9 cellular contexts compared by ENCODE assay signal in the genomic region with DNA sequence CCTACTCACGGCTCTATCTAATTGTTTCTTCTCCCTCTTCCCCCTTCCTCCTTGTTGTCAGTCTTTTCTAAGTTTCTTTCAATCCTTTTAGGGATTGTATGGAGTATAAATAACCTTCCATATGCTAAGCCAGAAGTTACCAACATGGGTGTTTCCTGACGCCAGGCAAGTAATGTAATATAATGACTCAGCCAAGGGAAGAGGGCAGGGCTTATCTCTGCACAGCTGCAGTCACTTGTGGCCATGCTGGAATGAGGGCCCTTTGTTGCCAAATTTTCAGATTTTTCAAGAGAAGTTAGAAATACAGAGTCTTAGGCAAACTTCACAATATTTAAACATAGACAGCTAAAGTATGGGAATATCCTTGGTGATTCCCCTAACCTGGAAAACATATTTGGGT.
DNase-seq lines count a peak whose midpoint lies in the region; ATAC-seq and TF ChIP-seq lines count a peak whose summit lies in the region.
"Had no signal": no experiment of that assay in that cellular context is flagged by ENCODE, and none has a peak within 500 bp of the region (broad histone marks: within the 10 kb centered on the region; RNA-seq: fewer than 3 reads in every experiment).

No MANE protein-coding gene starts in this region.

- 11% methylated on average over 1 of the region's 2 CpGs for WGBS in mesenchymal stem cell

- no peak for TF ChIP-seq CTCF in KMS-11 (conservative IDR thresholded peaks at IDR 0.05; ENCODE audit: low read depth, low read length)
- no peak for TF ChIP-seq CTCF in omental fat pad (IDR thresholded peaks at IDR 0.05)

- H3K9me3 ChIP-seq in mesenchymal stem cell (ENCODE audit: control insufficient read depth, low read length): no peaks in the 10 kb centered on the region
- H3K9me3 ChIP-seq: prostate gland had no signal

- no peak overlapping the region for H3K18ac ChIP-seq in mesenchymal stem cell (ENCODE audit: low read depth in 1 of 2, low read length in 2 of 2)

- H3K4me2 ChIP-seq in KMS-11 (peak overlapping the region; percentile 36), mesenchymal stem cell (ENCODE audit: low read length, poor library complexity, severe bottlenecking) (no peak overlapping the region)

- peaks cover 0 to 8% of the 10 kb centered on the region in 2 donors for H3K9me3 Mint-ChIP-seq in activated naive CD4-positive, alpha-beta T cell treated with anti-CD3 and anti-CD28 coated beads, Interleukin-2, amount 50 U/mL, for 72 hours

- H3K4me1 ChIP-seq in KMS-11 (ENCODE audit: low read depth, poor library complexity, severe bottlenecking) (peaks cover 44% of the 10 kb centered on the region), mesenchymal stem cell (ENCODE audit: control insufficient read depth, insufficient read depth, low read depth, low read length) (peaks cover 4% of the 10 kb centered on the region)
- H3K4me1 ChIP-seq: prostate gland had no signal

- no peaks in the 10 kb centered on the region for H3K79me2 ChIP-seq in KMS-11 (ENCODE audit: insufficient read depth, low read depth)

- no peak overlapping the region for H2BK15ac ChIP-seq in mesenchymal stem cell (ENCODE audit: low read depth, poor library complexity, severe bottlenecking)

- no peak overlapping the region for H3K4ac ChIP-seq in mesenchymal stem cell (ENCODE audit: low read depth in 1 of 2, low read length in 2 of 2)

- H2BK5ac ChIP-seq in mesenchymal stem cell (ENCODE audit: low read depth, low read length, poor library complexity, severe bottlenecking): no peak overlapping the region

- peak; percentile 58 to 61 for ATAC-seq in activated naive CD4-positive, alpha-beta T cell treated with anti-CD3 and anti-CD28 coated beads, Interleukin-2, amount 50 U/mL, for 72 hours
- ATAC-seq in HG02870 (IDR thresholded peaks at IDR 0.05; ENCODE audit: unreplicated experiment): no peak
- ATAC-seq in omental fat pad (ENCODE audit: low FRiP score): no peak

- H2AFZ ChIP-seq in KMS-11 (ENCODE audit: low read depth) (no peak overlapping the region; the same call in 1 of the 2 replicates), mesenchymal stem cell (ENCODE audit: low read depth, low read length) (no peak overlapping the region)

- H3K27ac Mint-ChIP-seq in activated naive CD4-positive, alpha-beta T cell treated with anti-CD3 and anti-CD28 coated beads, Interleukin-2, amount 50 U/mL, for 72 hours: peak overlapping the region; percentile 33 to 76

- no peak overlapping the region for H4K8ac ChIP-seq in mesenchymal stem cell (ENCODE audit: low read length)

- peaks cover 0 to 13% of the 10 kb centered on the region in 2 donors for H3K36me3 Mint-ChIP-seq in activated naive CD4-positive, alpha-beta T cell treated with anti-CD3 and anti-CD28 coated beads, Interleukin-2, amount 50 U/mL, for 72 hours

- no peak overlapping the region for H3K14ac ChIP-seq in mesenchymal stem cell (ENCODE audit: low read length in 2 of 2)

- H3K27ac ChIP-seq in KMS-11: peak overlapping the region; percentile 75
- no peak overlapping the region for H3K27ac ChIP-seq in mesenchymal stem cell (ENCODE audit: low read length, poor library complexity, severe bottlenecking)
- H3K27ac ChIP-seq: prostate gland had no signal

- no peak overlapping the region for H3K23ac ChIP-seq in mesenchymal stem cell (ENCODE audit: low read length in 2 of 2)

- H3K9ac ChIP-seq in KMS-11: peak overlapping the region; percentile 20; the same call in 1 of the 2 replicates
- no peak overlapping the region for H3K9ac ChIP-seq in mesenchymal stem cell (ENCODE audit: low read length)

- H2BK12ac ChIP-seq in mesenchymal stem cell (ENCODE audit: low read length in 2 of 2): no peak overlapping the region

- no peak overlapping the region for H2BK120ac ChIP-seq in mesenchymal stem cell (ENCODE audit: low read depth, low read length)

- H4K20me1 ChIP-seq in KMS-11 (ENCODE audit: insufficient read depth): no peaks in the 10 kb centered on the region

- DNase-seq in DMS 273 (lab: John Stamatoyannopoulos, UW; ENCODE audit: unreplicated experiment) (peak; percentile 87), mesenchymal stem cell (peak; percentile 71), NCI-H1048 (lab: John Stamatoyannopoulos, UW) (no peak), hippocampal formation (lab: John Stamatoyannopoulos, UW) (no peak), omental fat pad (ENCODE audit: low spot score) (no peak)
- DNase-seq in activated naive CD4-positive, alpha-beta T cell treated with anti-CD3 and anti-CD28 coated beads, Interleukin-2, amount 50 U/mL, for 72 hours (ENCODE audit: low spot score in 2 of 2): no peak

- H3K79me1 ChIP-seq in mesenchymal stem cell (replicated peaks; ENCODE audit: low read length, poor library complexity, severe bottlenecking): no peaks in the 10 kb centered on the region

- H3K4me3 ChIP-seq in KMS-11 (IDR thresholded peaks at IDR 0.05; ENCODE audit: insufficient read depth, low read depth, low read length): no peak overlapping the region
- no peak overlapping the region for H3K4me3 ChIP-seq in mesenchymal stem cell (ENCODE audit: insufficient read depth in 1 of 2, low read depth in 1 of 2, low read length in 2 of 2)
- H3K4me3 ChIP-seq: prostate gland had no signal

- H3K36me3 ChIP-seq in KMS-11 (ENCODE audit: insufficient read depth): no peaks in the 10 kb centered on the region
- no peaks in the 10 kb centered on the region for H3K36me3 ChIP-seq in mesenchymal stem cell (ENCODE audit: control insufficient read depth in 1 of 2, insufficient read depth in 2 of 2, low read depth in 1 of 2, low read length in 2 of 2)
- H3K36me3 ChIP-seq: prostate gland had no signal

- H4K91ac ChIP-seq in mesenchymal stem cell (ENCODE audit: low read length): no peak overlapping the region

- H3K27me3 ChIP-seq in KMS-11 (ENCODE audit: insufficient read depth, low read depth) (no peaks in the 10 kb centered on the region), mesenchymal stem cell (ENCODE audit: control insufficient read depth in 1 of 2, insufficient read depth in 1 of 2, low read length in 2 of 2) (no peaks in the 10 kb centered on the region)

- no peak overlapping the region for H2AK5ac ChIP-seq in mesenchymal stem cell (ENCODE audit: low read length, severe bottlenecking)

Comparison
In these comparisons a context has a peak if more than half of its experiments do, and no peak if none do; other contexts are left out.
1. DNase-seq: peak in DMS 273 (single experiment) and mesenchymal stem cell (single experiment); none in activated naive CD4-positive, alpha-beta T cell treated with anti-CD3 and anti-CD28 coated beads, Interleukin-2, amount 50 U/mL, for 72 hours (0 of 2), NCI-H1048 (single experiment), hippocampal formation (0 of 2) and omental fat pad (single experiment).
2. ATAC-seq: peak in activated naive CD4-positive, alpha-beta T cell treated with anti-CD3 and anti-CD28 coated beads, Interleukin-2, amount 50 U/mL, for 72 hours (2 of 2); none in HG02870 (single experiment) and omental fat pad (single experiment).